14 cellular contexts compared by ENCODE assay signal in genomic region chr19:2770055-2771013, GRCh38. TPM values are rescaled to one million over a fixed set of nuclear protein-coding genes. Genes with fewer than 3 reads are reported as not detected.
DNase-seq lines count a peak whose midpoint lies in the region; ATAC-seq and TF ChIP-seq lines count a peak whose summit lies in the region.
"Had no signal": no experiment of that assay in that cellular context is flagged by ENCODE, and none has a peak within 500 bp of the region (broad histone marks: within the 10 kb centered on the region; RNA-seq: fewer than 3 reads in every experiment).

No MANE protein-coding gene starts in this region.

- no peaks in the 10 kb centered on the region for H3K27me3 ChIP-seq in upper lobe of left lung

- no peak overlapping the region for H3K4me3 ChIP-seq in upper lobe of left lung

- no peak for TF ChIP-seq EP300 in upper lobe of left lung (IDR thresholded peaks at IDR 0.05)

- no peak for TF ChIP-seq CTCF in upper lobe of left lung (IDR thresholded peaks at IDR 0.05)
- TF ChIP-seq CTCF in GM13976 (IDR thresholded peaks at IDR 0.05; ENCODE audit: borderline replicate concordance, control extremely low read depth, extremely low read depth, insufficient read depth, missing control alignments): no peak

- no peak for TF ChIP-seq POLR2A in upper lobe of left lung (IDR thresholded peaks at IDR 0.05)

- DNase-seq in NCI-H2171 treated with DMSO at 0.1 percent for 48 hours (lab: John Stamatoyannopoulos, UW) (peak; percentile 49), NCI-H2171 (lab: John Stamatoyannopoulos, UW) (no peak), fibroblast of the conjunctiva (ENCODE audit: low read depth) (peak; percentile 13), mucosa of gallbladder (ENCODE audit: low spot score) (peak; percentile 65), upper lobe of left lung (peak in 1 of 2 donors; percentile 86), GM13976 (ENCODE audit: low spot score) (no peak)
- DNase-seq: 8988T, DMS79 treated with DMSO at 0.1 percent for 48 hours, erythroblast, NCI-H2029 treated with DMSO at 0.1 percent for 48 hours, small intestine, T-helper 9 cell had no signal

- 83 to 84% methylated on average over 17 to 29 of the region's 40 CpGs for WGBS in upper lobe of left lung, 2 donors

- ATAC-seq in upper lobe of left lung (ENCODE audit: low FRiP score in 2 of 2): peak in 1 of 2 donors; percentile 10
- no peak for ATAC-seq in GM21526 (IDR thresholded peaks at IDR 0.05; ENCODE audit: low FRiP score, unreplicated experiment)
- ATAC-seq in GM18502 (IDR thresholded peaks at IDR 0.05; ENCODE audit: poor library complexity, unreplicated experiment): no peak

- peaks cover 18 to 47% (median 22%) of the 10 kb centered on the region in 4 donors for H3K4me1 ChIP-seq in upper lobe of left lung

- H3K36me3 ChIP-seq in upper lobe of left lung: peaks cover 0 to 43% (median 27%) of the 10 kb centered on the region in 4 donors

- in situ Hi-C loops in GM13976 (cut with MboI; ENCODE audit: low sequenced_read_pairs, unreplicated experiment): no loop called here

- no peaks in the 10 kb centered on the region for H3K9me3 ChIP-seq in upper lobe of left lung

- peak overlapping the region in 3 of 4 donors; percentile 32 to 71 (median 36) for H3K27ac ChIP-seq in upper lobe of left lung

RNA-seq across cellular contexts. Expression of gene SGTA, which starts 12.7 kb away (rescaled TPM):
- total RNA-seq in mucosa of gallbladder (54.0 TPM), upper lobe of left lung (10 to 100 TPM; 34.3 to 56.4 (median 46.1) TPM)

RNA-seq across cellular contexts. Expression of gene THOP1, which starts 15.0 kb away (rescaled TPM):
- total RNA-seq in mucosa of gallbladder: 44.5 TPM
- total RNA-seq in upper lobe of left lung: 10 to 100 TPM; 28.7 to 62.3 (median 43.1) TPM

RNA-seq across cellular contexts. Expression of gene SLC39A3, which starts 30.5 kb away (rescaled TPM):
- total RNA-seq in mucosa of gallbladder (33.8 TPM), upper lobe of left lung (10 to 100 TPM; 12.6 to 48.2 (median 30.6) TPM)

RNA-seq across cellular contexts. Expression of gene DIRAS1, which starts 49.2 kb away (rescaled TPM):
- 0.75 TPM for total RNA-seq in mucosa of gallbladder
- 1 to 10 TPM in 1 of 6 donors, under 1 TPM in 2, not detected in 3; 0.15 to 1.3 (median 0.81) TPM for total RNA-seq in upper lobe of left lung

RNA-seq across cellular contexts. Expression of gene ZNF554, which starts 49.3 kb away (rescaled TPM):
- total RNA-seq in mucosa of gallbladder (4.6 TPM), upper lobe of left lung (10 to 100 TPM in 1 of 6 donors, 1 to 10 TPM in 5; 3.2 to 11.5 (median 6.7) TPM)

Comparison
In these comparisons a context has a peak if more than half of its experiments do, and no peak if none do; other contexts are left out.
1. DNase-seq: peak in NCI-H2171 treated with DMSO at 0.1 percent for 48 hours (single experiment), fibroblast of the conjunctiva (single experiment) and mucosa of gallbladder (single experiment); none in NCI-H2171 (single experiment) and GM13976 (single experiment).